In genomic region chr19:44499962-44500949, GRCh38 we compare ENCODE assay signal across 1 cellular context.
TF ChIP-seq lines count a peak whose summit lies in the region.

Gene ZNF180 (minus strand): TSS chr19:44500522. CDS start chr19:44497334, 3,188 bp downstream.

TF ChIP-seq in HepG2, 621 proteins besides CTCF, POLR2A, EP300 and RAD21 (continued from another document and continues in another):
- TF ChIP-seq FOXP4 (CRISPR knock-in tag; IDR thresholded peaks at IDR 0.05) = no peak
- no peak for TF ChIP-seq SOX6 (IDR thresholded peaks at IDR 0.05)
- peak; percentile 85 for TF ChIP-seq SOX6 (CRISPR knock-in tag; IDR thresholded peaks at IDR 0.05)
- TF ChIP-seq BRF2 (CRISPR knock-in tag; IDR thresholded peaks at IDR 0.05) = no peak
- TF ChIP-seq NFIC (IDR thresholded peaks at IDR 0.05; ENCODE audit: low read length) = no peak
- peak; percentile 71; the same call in 1 of the 2 replicates for TF ChIP-seq ZNF839 (CRISPR knock-in tag; IDR thresholded peaks at IDR 0.05; ENCODE audit: borderline replicate concordance)
- TF ChIP-seq IRF9 (CRISPR knock-in tag; IDR thresholded peaks at IDR 0.05; ENCODE audit: borderline replicate concordance) = peak; percentile 99
- TF ChIP-seq IKZF1 (IDR thresholded peaks at IDR 0.05) = no peak
- TF ChIP-seq ZNF777 (CRISPR knock-in tag; IDR thresholded peaks at IDR 0.05) = peak; percentile 50; the same call in 1 of the 2 replicates
- TF ChIP-seq HIVEP1 (CRISPR knock-in tag; IDR thresholded peaks at IDR 0.05) = peak; percentile 94
- no peak; the same call in 1 of the 2 replicates for TF ChIP-seq HBP1 (CRISPR knock-in tag; IDR thresholded peaks at IDR 0.05; ENCODE audit: low read depth)
- no peak for TF ChIP-seq ZNF570 (CRISPR knock-in tag; IDR thresholded peaks at IDR 0.05; ENCODE audit: borderline replicate concordance)
- TF ChIP-seq MYNN (CRISPR knock-in tag; IDR thresholded peaks at IDR 0.05; ENCODE audit: low read depth) = 0 out of 2 replicates have a peak, but pooled peaks have one; percentile 80
- peak; percentile 98 for TF ChIP-seq HINFP (CRISPR knock-in tag; IDR thresholded peaks at IDR 0.05; ENCODE audit: low read depth)
- peak; percentile 94 for TF ChIP-seq THAP9 (CRISPR knock-in tag; IDR thresholded peaks at IDR 0.05; ENCODE audit: borderline replicate concordance)
- TF ChIP-seq NFE2L2 (IDR thresholded peaks at IDR 0.05; ENCODE audit: low read length) = no peak
- peak; percentile 50; the same call in 1 of the 2 replicates for TF ChIP-seq CREB3 (CRISPR knock-in tag; IDR thresholded peaks at IDR 0.05)
- no peak for TF ChIP-seq FUBP1 (CRISPR knock-in tag; IDR thresholded peaks at IDR 0.05; ENCODE audit: borderline replicate concordance)
- TF ChIP-seq CHCHD3 (CRISPR knock-in tag; IDR thresholded peaks at IDR 0.05) = no peak
- peak; percentile 95 for TF ChIP-seq ZNF879 (CRISPR knock-in tag; IDR thresholded peaks at IDR 0.05)
- TF ChIP-seq BRCA1 (CRISPR knock-in tag; IDR thresholded peaks at IDR 0.05) = 0 out of 2 replicates have a peak, but pooled peaks have one; percentile 79
- peak; percentile 82; the same call in 1 of the 2 replicates for TF ChIP-seq ZMYM4 (CRISPR knock-in tag; IDR thresholded peaks at IDR 0.05)
- peak; percentile 82; the same call in 1 of the 2 replicates for TF ChIP-seq ZNF20 (CRISPR knock-in tag; IDR thresholded peaks at IDR 0.05)
- TF ChIP-seq TIGD3 (CRISPR knock-in tag; IDR thresholded peaks at IDR 0.05; ENCODE audit: borderline replicate concordance) = no peak; the same call in none of the 2 replicates
- peak; percentile 62; the same call in 1 of the 2 replicates for TF ChIP-seq RELA (CRISPR knock-in tag; IDR thresholded peaks at IDR 0.05)
- TF ChIP-seq THYN1 (CRISPR knock-in tag; IDR thresholded peaks at IDR 0.05; ENCODE audit: borderline replicate concordance, low read depth) = no peak
- TF ChIP-seq NCOA1 (CRISPR knock-in tag; IDR thresholded peaks at IDR 0.05) = peak; percentile 58
- TF ChIP-seq ZNF678 (CRISPR knock-in tag; IDR thresholded peaks at IDR 0.05) = no peak
- no peak; the same call in 1 of the 2 replicates for TF ChIP-seq ZNF740 (CRISPR knock-in tag; IDR thresholded peaks at IDR 0.05)
- TF ChIP-seq ZBTB44 (CRISPR knock-in tag; IDR thresholded peaks at IDR 0.05) = no peak; the same call in none of the 2 replicates
- peak; percentile 96 for TF ChIP-seq KDM5B (CRISPR knock-in tag; IDR thresholded peaks at IDR 0.05; ENCODE audit: borderline replicate concordance)
- peak; percentile 61; the same call in 1 of the 2 replicates for TF ChIP-seq CBX5 (CRISPR knock-in tag; IDR thresholded peaks at IDR 0.05; ENCODE audit: borderline replicate concordance)
- no peak for TF ChIP-seq MNT (IDR thresholded peaks at IDR 0.05)
- peak; percentile 37; the same call in 1 of the 2 replicates for TF ChIP-seq ISL2 (CRISPR knock-in tag; IDR thresholded peaks at IDR 0.05)
- peak; percentile 89; the same call in 1 of the 2 replicates for TF ChIP-seq MTF2 (CRISPR knock-in tag; IDR thresholded peaks at IDR 0.05; ENCODE audit: borderline replicate concordance)
- peak; percentile 94 for TF ChIP-seq ZSCAN31 (CRISPR knock-in tag; IDR thresholded peaks at IDR 0.05; ENCODE audit: low read depth)
- peak; percentile 77 for TF ChIP-seq EEA1 (CRISPR knock-in tag; IDR thresholded peaks at IDR 0.05; ENCODE audit: borderline replicate concordance)
- TF ChIP-seq ZNF460 (CRISPR knock-in tag; IDR thresholded peaks at IDR 0.05; ENCODE audit: borderline replicate concordance) = no peak
- TF ChIP-seq GZF1 (CRISPR knock-in tag; IDR thresholded peaks at IDR 0.05) = no peak
- TF ChIP-seq ERF (CRISPR knock-in tag; IDR thresholded peaks at IDR 0.05) = peak; percentile 95; the same call in 1 of the 2 replicates
- TF ChIP-seq ZNF75D (CRISPR knock-in tag; IDR thresholded peaks at IDR 0.05; ENCODE audit: borderline replicate concordance) = no peak
